35 cellular contexts compared by ENCODE assay signal in the genomic region with DNA sequence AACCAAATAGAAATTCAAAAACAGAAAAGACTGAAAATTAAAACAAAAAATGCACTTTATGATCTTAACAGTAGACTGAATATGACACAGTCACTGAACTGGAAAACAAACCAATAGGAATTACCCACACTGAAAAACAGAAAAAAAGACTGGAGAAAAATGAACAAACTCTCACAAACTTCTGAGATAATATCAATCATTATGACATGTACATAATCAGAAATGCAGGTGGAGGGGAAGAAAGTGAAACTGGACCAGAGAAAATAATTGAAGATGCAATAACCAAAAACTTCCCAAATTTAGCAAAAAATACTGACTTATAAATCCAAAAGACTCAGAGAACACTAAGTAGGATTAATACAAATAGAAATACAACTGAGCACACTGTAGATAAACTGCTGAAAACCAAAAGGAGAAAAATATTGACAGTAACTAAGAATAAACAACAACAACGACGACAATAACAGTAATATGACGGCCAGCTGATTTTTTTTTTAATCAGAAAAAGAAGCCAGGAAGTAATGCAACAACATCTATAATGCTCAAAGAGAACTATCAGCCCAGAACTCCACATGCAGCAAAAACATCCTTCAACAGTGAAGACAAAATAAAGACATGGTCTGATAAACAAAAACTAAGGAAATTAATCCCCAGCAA.
"Had no signal": no experiment of that assay in that cellular context is flagged by ENCODE, and none has a peak within 500 bp of the region (broad histone marks: within the 10 kb centered on the region; RNA-seq: fewer than 3 reads in every experiment).

No MANE protein-coding gene starts in this region.

- H3K9me3 ChIP-seq: adrenal gland, body of pancreas, esophagus squamous epithelium, gastroesophageal sphincter had no signal

- ATAC-seq: activated naive CD8-positive, alpha-beta T cell treated with anti-CD3 and anti-CD28 coated beads, Interleukin-2, amount 50 U/mL, for 24 hours; activated T-cell treated with anti-CD3 and anti-CD28 coated beads, Interleukin-2, amount 50 U/mL, for 72 hours; body of pancreas; effector memory CD8-positive, alpha-beta T cell; gastroesophageal sphincter; heart right ventricle; WTC11 had no signal

- H3K4me3 ChIP-seq: adrenal gland, body of pancreas, esophagus squamous epithelium, gastroesophageal sphincter, heart right ventricle had no signal

- H3K27ac ChIP-seq: adrenal gland, body of pancreas, epithelial cell of prostate, esophagus squamous epithelium, gastroesophageal sphincter, heart right ventricle, VCaP had no signal

- FAIRE-seq: colon, endometrium, endothelial cell of umbilical vein had no signal

- H3K9me3 Mint-ChIP-seq: activated naive CD4-positive, alpha-beta T cell treated with anti-CD3 and anti-CD28 coated beads, Interleukin-2, amount 10 ng/mL, durations not matched to agents 7 days and 5 days; activated naive CD8-positive, alpha-beta T cell treated with anti-CD3 and anti-CD28 coated beads, Interleukin-2, amount 50 U/mL, for 24 hours; activated T-cell treated with anti-CD3 and anti-CD28 coated beads, Interleukin-2, amount 50 U/mL, for 24 hours; activated T-cell treated with anti-CD3 and anti-CD28 coated beads, Interleukin-2, amount 50 U/mL, for 72 hours; effector memory CD8-positive, alpha-beta T cell had no signal

- H3K36me3 ChIP-seq: adrenal gland, gastroesophageal sphincter had no signal

- H3K4me1 ChIP-seq: body of pancreas, gastroesophageal sphincter, heart right ventricle had no signal

- H3K4me3 Mint-ChIP-seq: activated CD4-positive, alpha-beta memory T cell treated with anti-CD3 and anti-CD28 coated beads, Interleukin-2, amount 10 ng/mL, durations not matched to agents 7 days and 5 days; activated CD4-positive, alpha-beta T cell treated with anti-CD3 and anti-CD28 coated beads, Interleukin-2, amount 10 ng/mL, durations not matched to agents 7 days and 5 days; activated naive CD4-positive, alpha-beta T cell treated with anti-CD3 and anti-CD28 coated beads, Interleukin-2, amount 10 ng/mL, durations not matched to agents 7 days and 5 days; activated naive CD8-positive, alpha-beta T cell treated with anti-CD3 and anti-CD28 coated beads for 36 hours; activated naive CD8-positive, alpha-beta T cell treated with anti-CD3 and anti-CD28 coated beads, Interleukin-2, amount 50 U/mL, for 24 hours; activated T-cell treated with anti-CD3 and anti-CD28 coated beads, Interleukin-2, amount 50 U/mL, for 24 hours; activated T-cell treated with anti-CD3 and anti-CD28 coated beads, Interleukin-2, amount 50 U/mL, for 72 hours; effector memory CD8-positive, alpha-beta T cell; WTC11 had no signal

- H3K27ac Mint-ChIP-seq: activated CD4-positive, alpha-beta memory T cell treated with anti-CD3 and anti-CD28 coated beads, Interleukin-2, amount 10 ng/mL, durations not matched to agents 7 days and 5 days; activated CD4-positive, alpha-beta T cell treated with anti-CD3 and anti-CD28 coated beads, Interleukin-2, amount 10 ng/mL, durations not matched to agents 7 days and 5 days; activated naive CD4-positive, alpha-beta T cell treated with anti-CD3 and anti-CD28 coated beads, Interleukin-2, amount 10 ng/mL, durations not matched to agents 7 days and 5 days; activated naive CD8-positive, alpha-beta T cell treated with anti-CD3 and anti-CD28 coated beads for 36 hours; activated naive CD8-positive, alpha-beta T cell treated with anti-CD3 and anti-CD28 coated beads, Interleukin-2, amount 50 U/mL, for 24 hours; activated T-cell treated with anti-CD3 and anti-CD28 coated beads, Interleukin-2, amount 50 U/mL, for 24 hours; activated T-cell treated with anti-CD3 and anti-CD28 coated beads, Interleukin-2, amount 50 U/mL, for 72 hours; WTC11 had no signal

- DNase-seq: activated CD4-positive, alpha-beta memory T cell treated with anti-CD3 and anti-CD28 coated beads, Interleukin-2, amount 10 ng/mL, durations not matched to agents 7 days and 5 days; activated CD4-positive, alpha-beta T cell treated with anti-CD3 and anti-CD28 coated beads for 1 hour; activated CD4-positive, alpha-beta T cell treated with anti-CD3 and anti-CD28 coated beads for 4 hours; activated CD4-positive, alpha-beta T cell treated with anti-CD3 and anti-CD28 coated beads, Interleukin-2, amount 10 ng/mL, durations not matched to agents 7 days and 5 days; activated CD4-positive, alpha-beta T cell treated with anti-CD3 and anti-CD28 coated beads, Interleukin-2, amount 50 U/mL, for 4 hours; activated CD8-positive, alpha-beta memory T cell treated with anti-CD3 and anti-CD28 coated beads, Interleukin-2, amount 50 U/mL, for 48 hours; activated effector memory CD4-positive, alpha-beta T cell treated with Interleukin-2 at 50 U/mL for 16 hours; activated gamma-delta T cell treated with Interleukin-2 at 50 U/mL for 16 hours; activated naive CD4-positive, alpha-beta T cell treated with anti-CD3 and anti-CD28 coated beads, Interleukin-2, amount 10 ng/mL, durations not matched to agents 7 days and 5 days; activated naive CD8-positive, alpha-beta T cell treated with anti-CD3 and anti-CD28 coated beads for 36 hours; activated naive CD8-positive, alpha-beta T cell treated with anti-CD3 and anti-CD28 coated beads, Interleukin-2, amount 50 U/mL, for 24 hours; activated T-cell treated with anti-CD3 and anti-CD28 coated beads for 4 hours; activated T-cell treated with anti-CD3 and anti-CD28 coated beads, Interleukin-2, amount 50 U/mL, for 24 hours; activated T-cell treated with anti-CD3 and anti-CD28 coated beads, Interleukin-2, amount 50 U/mL, for 72 hours; adrenal gland; amygdala; aorta; body of pancreas; caudate nucleus; cortex of kidney; dermis blood vessel endothelial cell; effector CD4-positive, alpha-beta T cell; effector memory CD8-positive, alpha-beta T cell; esophagus squamous epithelium; foreskin melanocyte; heart right ventricle; T-helper 1 cell; T-helper 2 cell had no signal

- H3K27me3 Mint-ChIP-seq: activated CD4-positive, alpha-beta memory T cell treated with anti-CD3 and anti-CD28 coated beads, Interleukin-2, amount 10 ng/mL, durations not matched to agents 7 days and 5 days; activated CD4-positive, alpha-beta T cell treated with anti-CD3 and anti-CD28 coated beads, Interleukin-2, amount 10 ng/mL, durations not matched to agents 7 days and 5 days; activated naive CD4-positive, alpha-beta T cell treated with anti-CD3 and anti-CD28 coated beads, Interleukin-2, amount 10 ng/mL, durations not matched to agents 7 days and 5 days; activated naive CD8-positive, alpha-beta T cell treated with anti-CD3 and anti-CD28 coated beads for 36 hours; activated naive CD8-positive, alpha-beta T cell treated with anti-CD3 and anti-CD28 coated beads, Interleukin-2, amount 50 U/mL, for 24 hours; activated T-cell treated with anti-CD3 and anti-CD28 coated beads, Interleukin-2, amount 50 U/mL, for 24 hours; effector memory CD8-positive, alpha-beta T cell had no signal

- H3K27me3 ChIP-seq: adrenal gland, body of pancreas, esophagus squamous epithelium, gastroesophageal sphincter, heart right ventricle had no signal
